11 cellular contexts compared by ENCODE assay signal in the genomic region with DNA sequence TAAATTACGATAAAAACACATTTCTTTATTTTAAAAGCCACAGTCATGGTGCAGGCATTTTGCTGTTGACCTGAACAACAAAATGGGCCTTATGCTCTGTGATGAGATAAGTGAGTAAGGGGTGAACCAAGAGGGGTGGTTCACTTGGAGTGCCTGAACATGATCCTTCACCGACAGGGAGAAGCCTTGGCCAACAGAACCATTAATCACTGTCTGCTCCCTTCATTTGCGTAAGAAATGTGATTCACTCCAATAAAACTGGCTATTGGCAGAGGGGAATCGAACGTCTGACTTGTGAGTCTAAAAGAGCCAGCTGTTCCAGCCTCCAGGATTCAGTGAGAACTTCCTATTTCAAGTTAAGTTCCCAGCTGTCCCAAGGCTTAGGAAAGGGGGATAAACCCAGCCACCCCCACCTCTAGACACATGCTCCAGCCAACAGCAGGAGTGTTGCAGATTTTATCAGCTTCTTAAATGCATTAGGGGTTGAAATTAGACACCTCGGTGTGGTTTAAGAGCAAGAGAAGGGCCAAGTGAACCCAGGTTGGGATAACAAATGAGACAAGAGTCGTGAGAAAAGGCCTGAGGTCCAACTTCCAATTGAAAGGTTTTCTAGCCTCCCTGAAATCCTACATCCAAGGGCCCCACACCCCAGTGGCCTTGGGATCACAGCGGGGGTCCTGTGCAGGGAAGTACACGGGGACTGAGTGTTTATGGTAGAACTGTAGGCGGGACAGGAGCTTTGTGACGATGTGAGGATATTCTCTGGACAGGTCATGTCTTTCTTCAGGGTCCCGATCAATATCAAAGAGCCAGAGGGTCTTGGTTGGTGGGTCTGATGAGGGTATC.
DNase-seq lines count a peak whose midpoint lies in the region; ATAC-seq and TF ChIP-seq lines count a peak whose summit lies in the region.
"Had no signal": no experiment of that assay in that cellular context is flagged by ENCODE, and none has a peak within 500 bp of the region (broad histone marks: within the 10 kb centered on the region; RNA-seq: fewer than 3 reads in every experiment).

No MANE protein-coding gene starts in this region.

- peaks cover 13% of the 10 kb centered on the region for H3K4me1 ChIP-seq in vagina

- ATAC-seq in Right ventricle myocardium inferior (peak; percentile 65), SK-N-SH treated with all-trans-retinoic acid at 6 μM for 48 hours (peak; percentile 62), GM21723 (IDR thresholded peaks at IDR 0.05; ENCODE audit: unreplicated experiment) (no peak)

- H3K27ac Mint-ChIP-seq in glutamatergic neuron (ENCODE audit: unreplicated experiment) (peak overlapping the region; percentile 2), immature natural killer cell (no peak overlapping the region)

- peak overlapping the region; percentile 65 for H3K27ac ChIP-seq in vagina

- H3K27me3 Mint-ChIP-seq in glutamatergic neuron (ENCODE audit: unreplicated experiment) (no peaks in the 10 kb centered on the region), immature natural killer cell (ENCODE audit: low read depth in 3 of 3) (peaks cover 0 to 15% (median 0%) of the 10 kb centered on the region in 3 donors)

- no peak for TF ChIP-seq CTCF in glutamatergic neuron (IDR thresholded peaks at IDR 0.05; ENCODE audit: partially characterized antibody, unreplicated experiment)
- no peak for TF ChIP-seq CTCF in vagina (IDR thresholded peaks at IDR 0.05)

- H3K27me3 ChIP-seq in vagina = no peaks in the 10 kb centered on the region

- no peak overlapping the region for H3K4me3 ChIP-seq in vagina

- H3K4me3 Mint-ChIP-seq in glutamatergic neuron (ENCODE audit: unreplicated experiment) (no peak overlapping the region), immature natural killer cell (no peak overlapping the region)

- H3K9me3 ChIP-seq in vagina = no peaks in the 10 kb centered on the region

- H3K9me3 Mint-ChIP-seq in glutamatergic neuron (ENCODE audit: unreplicated experiment) (peaks cover 4% of the 10 kb centered on the region), immature natural killer cell (no peaks in the 10 kb centered on the region)

- peaks cover 12% of the 10 kb centered on the region for H3K36me3 Mint-ChIP-seq in glutamatergic neuron (ENCODE audit: unreplicated experiment)
- H3K36me3 Mint-ChIP-seq in immature natural killer cell = peaks cover 19 to 42% (median 38%) of the 10 kb centered on the region in 3 donors

- intact Hi-C loops in Right ventricle myocardium inferior (cut with DNase I) = no loop called here
- intact Hi-C loops in cardiac septum (cut with DNase I) = no loop called here
- intact Hi-C loops in vagina (cut with DNase I) = no loop called here

- TF ChIP-seq POLR2A in vagina (IDR thresholded peaks at IDR 0.05) = no peak

- DNase-seq in Right ventricle myocardium inferior (ENCODE audit: missing footprints) (no peak), cardiac septum (ENCODE audit: low spot score) (no peak), glutamatergic neuron (no peak), vagina (ENCODE audit: extremely low spot score in 2 of 2) (peak in 1 of 2 donors; percentile 97), immature natural killer cell (no peak), NCI-H1694 treated with DMSO at 0.1 percent for 48 hours (lab: John Stamatoyannopoulos, UW) (no peak)
- DNase-seq: activated CD4-positive, CD25-positive, alpha-beta regulatory T cell treated with anti-CD3 and anti-CD28 coated beads, Interleukin-2, amount 50 U/mL, for 72 hours; NCI-H2081 treated with DMSO at 0.1 percent for 48 hours; stimulated activated CD4-positive, alpha-beta T cell treated with anti-CD3 and anti-CD28 coated beads, Interleukin-4, amount 100 ng/mL, for 24 hours had no signal

- peaks cover 4% of the 10 kb centered on the region for H3K4me1 Mint-ChIP-seq in glutamatergic neuron (ENCODE audit: low read depth, unreplicated experiment)
- peaks cover 15 to 22% of the 10 kb centered on the region in 2 donors for H3K4me1 Mint-ChIP-seq in immature natural killer cell

- H3K36me3 ChIP-seq in vagina = no peaks in the 10 kb centered on the region

TF ChIP-seq in SK-N-SH treated with all-trans-retinoic acid at 6 μM for 48 hours, 23 proteins besides CTCF, POLR2A, EP300 and RAD21:
- no peak for TF ChIP-seq RARB (CRISPR knock-in tag; IDR thresholded peaks at IDR 0.05)
- TF ChIP-seq GLIS3 (CRISPR knock-in tag; IDR thresholded peaks at IDR 0.05) = no peak
- TF ChIP-seq TOX (CRISPR knock-in tag; IDR thresholded peaks at IDR 0.05; ENCODE audit: borderline replicate concordance) = no peak
- no peak for TF ChIP-seq CSDC2 (CRISPR knock-in tag; IDR thresholded peaks at IDR 0.05)
- TF ChIP-seq ESRRG (CRISPR knock-in tag; IDR thresholded peaks at IDR 0.05) = no peak
- TF ChIP-seq ZNF70 (CRISPR knock-in tag; IDR thresholded peaks at IDR 0.05) = no peak
- TF ChIP-seq, protein P1, sequence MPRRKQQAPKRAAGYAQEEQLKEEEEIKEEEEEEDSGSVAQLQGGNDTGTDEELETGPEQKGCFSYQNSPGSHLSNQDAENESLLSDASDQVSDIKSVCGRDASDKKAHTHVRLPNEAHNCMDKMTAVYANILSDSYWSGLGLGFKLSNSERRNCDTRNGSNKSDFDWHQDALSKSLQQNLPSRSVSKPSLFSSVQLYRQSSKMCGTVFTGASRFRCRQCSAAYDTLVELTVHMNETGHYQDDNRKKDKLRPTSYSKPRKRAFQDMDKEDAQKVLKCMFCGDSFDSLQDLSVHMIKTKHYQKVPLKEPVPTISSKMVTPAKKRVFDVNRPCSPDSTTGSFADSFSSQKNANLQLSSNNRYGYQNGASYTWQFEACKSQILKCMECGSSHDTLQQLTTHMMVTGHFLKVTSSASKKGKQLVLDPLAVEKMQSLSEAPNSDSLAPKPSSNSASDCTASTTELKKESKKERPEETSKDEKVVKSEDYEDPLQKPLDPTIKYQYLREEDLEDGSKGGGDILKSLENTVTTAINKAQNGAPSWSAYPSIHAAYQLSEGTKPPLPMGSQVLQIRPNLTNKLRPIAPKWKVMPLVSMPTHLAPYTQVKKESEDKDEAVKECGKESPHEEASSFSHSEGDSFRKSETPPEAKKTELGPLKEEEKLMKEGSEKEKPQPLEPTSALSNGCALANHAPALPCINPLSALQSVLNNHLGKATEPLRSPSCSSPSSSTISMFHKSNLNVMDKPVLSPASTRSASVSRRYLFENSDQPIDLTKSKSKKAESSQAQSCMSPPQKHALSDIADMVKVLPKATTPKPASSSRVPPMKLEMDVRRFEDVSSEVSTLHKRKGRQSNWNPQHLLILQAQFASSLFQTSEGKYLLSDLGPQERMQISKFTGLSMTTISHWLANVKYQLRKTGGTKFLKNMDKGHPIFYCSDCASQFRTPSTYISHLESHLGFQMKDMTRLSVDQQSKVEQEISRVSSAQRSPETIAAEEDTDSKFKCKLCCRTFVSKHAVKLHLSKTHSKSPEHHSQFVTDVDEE (CRISPR knock-in tag; IDR thresholded peaks at IDR 0.05) = no peak
- TF ChIP-seq ZC3H10 (CRISPR knock-in tag; IDR thresholded peaks at IDR 0.05) = no peak
- TF ChIP-seq, protein P2, sequence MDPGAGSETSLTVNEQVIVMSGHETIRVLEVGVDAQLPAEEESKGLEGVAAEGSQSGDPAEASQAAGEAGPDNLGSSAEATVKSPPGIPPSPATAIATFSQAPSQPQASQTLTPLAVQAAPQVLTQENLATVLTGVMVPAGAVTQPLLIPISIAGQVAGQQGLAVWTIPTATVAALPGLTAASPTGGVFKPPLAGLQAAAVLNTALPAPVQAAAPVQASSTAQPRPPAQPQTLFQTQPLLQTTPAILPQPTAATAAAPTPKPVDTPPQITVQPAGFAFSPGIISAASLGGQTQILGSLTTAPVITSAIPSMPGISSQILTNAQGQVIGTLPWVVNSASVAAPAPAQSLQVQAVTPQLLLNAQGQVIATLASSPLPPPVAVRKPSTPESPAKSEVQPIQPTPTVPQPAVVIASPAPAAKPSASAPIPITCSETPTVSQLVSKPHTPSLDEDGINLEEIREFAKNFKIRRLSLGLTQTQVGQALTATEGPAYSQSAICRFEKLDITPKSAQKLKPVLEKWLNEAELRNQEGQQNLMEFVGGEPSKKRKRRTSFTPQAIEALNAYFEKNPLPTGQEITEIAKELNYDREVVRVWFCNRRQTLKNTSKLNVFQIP (CRISPR knock-in tag; IDR thresholded peaks at IDR 0.05; ENCODE audit: borderline replicate concordance, low read depth) = no peak
- TF ChIP-seq ZFP30 (CRISPR knock-in tag; IDR thresholded peaks at IDR 0.05) = no peak
